13 cellular contexts compared by ENCODE assay signal in genomic region chr2:224869601-224870000, GRCh38.
DNase-seq lines count a peak whose midpoint lies in the region; ATAC-seq and TF ChIP-seq lines count a peak whose summit lies in the region.
"Had no signal": no experiment of that assay in that cellular context is flagged by ENCODE, and none has a peak within 500 bp of the region (broad histone marks: within the 10 kb centered on the region; RNA-seq: fewer than 3 reads in every experiment).

No MANE protein-coding gene starts in this region.

- no peaks in the 10 kb centered on the region for H3K27me3 ChIP-seq in AG04450 (ENCODE audit: control insufficient read depth, insufficient read depth, low read length)
- H3K27me3 ChIP-seq: upper lobe of left lung had no signal

- CTCF ChIA-PET in AG04450 (lab: Charles Lee) = no interaction called here

- H3K9me3 ChIP-seq in AG04450 (ENCODE audit: control insufficient read depth, insufficient read depth, low read length) = no peaks in the 10 kb centered on the region
- H3K9me3 ChIP-seq: upper lobe of left lung had no signal

- no peak for TF ChIP-seq CTCF in AG04450 (IDR thresholded peaks at IDR 0.05; ENCODE audit: low read depth, low read length)
- no peak for TF ChIP-seq CTCF in HFF-Myc (IDR thresholded peaks at IDR 0.05; ENCODE audit: low read depth, low read length, missing control alignments)

- POLR2A ChIA-PET in AG04450 (lab: Yijun Ruan, JAX) = no interaction called here

- H3K4me3 ChIP-seq in AG04450 (ENCODE audit: low read depth, low read length) (no peak overlapping the region), HFF-Myc (replicated peaks; ENCODE audit: low read depth, low read length) (no peak overlapping the region)
- H3K4me3 ChIP-seq: upper lobe of left lung had no signal

- ATAC-seq in HG02571 (IDR thresholded peaks at IDR 0.05; ENCODE audit: unreplicated experiment) = no peak
- no peak for ATAC-seq in HG02981 (IDR thresholded peaks at IDR 0.05; ENCODE audit: unreplicated experiment)
- ATAC-seq: sciatic nerve had no signal

- peak overlapping the region; percentile 86 for H3K27ac ChIP-seq in AG04450 (ENCODE audit: low read depth, low read length)
- H3K27ac ChIP-seq: C4-2B, upper lobe of left lung had no signal

- DNase-seq in AG04450 (ENCODE audit: low read depth, low spot score) (peak; percentile 81), HFF-Myc (ENCODE audit: extremely low read depth, low read depth) (peak; percentile 64), astrocyte of the hippocampus (ENCODE audit: low read depth, low spot score) (peak; percentile 82), hepatic stellate cell (ENCODE audit: low spot score) (peak; percentile 57), NCI-H187 treated with DMSO at 0.1 percent for 48 hours (lab: John Stamatoyannopoulos, UW) (no peak), NCI-H1105 (lab: John Stamatoyannopoulos, UW) (no peak)
- DNase-seq: activated CD4-positive, alpha-beta memory T cell treated with anti-CD3 and anti-CD28 coated beads for 36 hours; activated naive CD8-positive, alpha-beta T cell treated with anti-CD3 and anti-CD28 coated beads, Interleukin-2, amount 10 ng/mL, durations not matched to agents 7 days and 5 days; upper lobe of left lung had no signal

Comparison
In these comparisons a context has a peak if more than half of its experiments do, and no peak if none do; other contexts are left out.
1. DNase-seq: peak in AG04450 (single experiment), HFF-Myc (single experiment), astrocyte of the hippocampus (single experiment) and hepatic stellate cell (single experiment); none in NCI-H187 treated with DMSO at 0.1 percent for 48 hours (single experiment) and NCI-H1105 (single experiment).